20 cellular contexts compared by ENCODE assay signal in genomic region chr6:49979584-49979983, GRCh38. TPM values are rescaled to one million over a fixed set of nuclear protein-coding genes. Genes with fewer than 3 reads are reported as not detected.
DNase-seq lines count a peak whose midpoint lies in the region; ATAC-seq and TF ChIP-seq lines count a peak whose summit lies in the region.
"Had no signal": no experiment of that assay in that cellular context is flagged by ENCODE, and none has a peak within 500 bp of the region (broad histone marks: within the 10 kb centered on the region; RNA-seq: fewer than 3 reads in every experiment).

No MANE protein-coding gene starts in this region.

- no peaks in the 10 kb centered on the region for H4K20me1 ChIP-seq in KMS-11 (ENCODE audit: insufficient read depth)

- H3K36me3 ChIP-seq in KMS-11 (ENCODE audit: insufficient read depth) = no peaks in the 10 kb centered on the region
- H3K36me3 ChIP-seq: spleen, suprapubic skin had no signal

- peaks cover 27% of the 10 kb centered on the region for H3K4me1 ChIP-seq in KMS-11 (ENCODE audit: low read depth, poor library complexity, severe bottlenecking)
- H3K4me1 ChIP-seq: body of pancreas, spleen, suprapubic skin had no signal

- ATAC-seq in GM18907 (IDR thresholded peaks at IDR 0.05; ENCODE audit: unreplicated experiment) (peak; percentile 44), HG02759 (IDR thresholded peaks at IDR 0.05; ENCODE audit: unreplicated experiment) (peak; percentile 36), GM18517 (IDR thresholded peaks at IDR 0.05; ENCODE audit: unreplicated experiment) (no peak)
- ATAC-seq: body of pancreas; CD8-positive, alpha-beta T cell; Right ventricle myocardium inferior had no signal

- H3K27ac ChIP-seq in KMS-11 = no peak overlapping the region
- H3K27ac ChIP-seq: body of pancreas, dorsolateral prefrontal cortex, spleen, suprapubic skin had no signal

- H3K27me3 ChIP-seq in KMS-11 (ENCODE audit: insufficient read depth, low read depth) = no peaks in the 10 kb centered on the region
- H3K27me3 ChIP-seq: body of pancreas, spleen, suprapubic skin had no signal

- no peak overlapping the region for H3K9ac ChIP-seq in KMS-11

- H3K4me2 ChIP-seq in KMS-11 = peak overlapping the region; percentile 24; the same call in 1 of the 2 replicates

- no peaks in the 10 kb centered on the region for H3K79me2 ChIP-seq in KMS-11 (ENCODE audit: insufficient read depth, low read depth)

- peak; percentile 12 for DNase-seq in A172 (ENCODE audit: low spot score)
- DNase-seq in T1000 (lab: John Stamatoyannopoulos, UW) = no peak
- DNase-seq in central memory CD4-positive, alpha-beta T cell = no peak
- no peak for DNase-seq in cerebellar nuclear complex (lab: John Stamatoyannopoulos, UW)
- DNase-seq: activated naive CD4-positive, alpha-beta T cell treated with Interleukin-2 at 50 U/mL for 16 hours; body of pancreas; CD8-positive, alpha-beta T cell; dorsolateral prefrontal cortex; GDM1; Kasumi-1; NCI-H2029; NCI-H748 treated with DMSO at 0.1 percent for 48 hours; spleen had no signal

- no peak overlapping the region for H3K4me3 ChIP-seq in KMS-11 (IDR thresholded peaks at IDR 0.05; ENCODE audit: insufficient read depth, low read depth, low read length)
- H3K4me3 ChIP-seq: body of pancreas, dorsolateral prefrontal cortex, spleen, suprapubic skin had no signal

- no peak for TF ChIP-seq CTCF in KMS-11 (conservative IDR thresholded peaks at IDR 0.05; ENCODE audit: low read depth, low read length)

- H2AFZ ChIP-seq in KMS-11 (ENCODE audit: low read depth) = no peak overlapping the region

RNA-seq across cellular contexts. Expression of gene DEFB113, which starts 10.2 kb away (rescaled TPM):
- not detected in 2 replicates for total RNA-seq in A172 (2014; rRNA removed; shearing (Covaris generic))
- total RNA-seq: activated CD8-positive, alpha-beta memory T cell treated with anti-CD3 and anti-CD28 coated beads for 36 hours; body of pancreas; CD8-positive, alpha-beta T cell; dorsolateral prefrontal cortex; Right ventricle myocardium inferior; spleen; suprapubic skin had no signal

RNA-seq across cellular contexts. Expression of gene DEFB114, which starts 15.6 kb away (rescaled TPM):
- not detected in 2 replicates for total RNA-seq in A172 (2014; rRNA removed; shearing (Covaris generic))
- total RNA-seq: activated CD8-positive, alpha-beta memory T cell treated with anti-CD3 and anti-CD28 coated beads for 36 hours; body of pancreas; CD8-positive, alpha-beta T cell; dorsolateral prefrontal cortex; Right ventricle myocardium inferior; spleen; suprapubic skin had no signal

RNA-seq across cellular contexts. Expression of gene DEFB110, which starts 42.2 kb away (rescaled TPM):
- total RNA-seq in A172 (2014; rRNA removed; shearing (Covaris generic)) = not detected in 2 replicates
- total RNA-seq: activated CD8-positive, alpha-beta memory T cell treated with anti-CD3 and anti-CD28 coated beads for 36 hours; body of pancreas; CD8-positive, alpha-beta T cell; dorsolateral prefrontal cortex; Right ventricle myocardium inferior; spleen; suprapubic skin had no signal
